In genomic region chr1:59915516-59915915, GRCh38 we compare ENCODE assay signal across 10 cellular contexts.
"Had no signal": no experiment of that assay in that cellular context is flagged by ENCODE, and none has a peak within 500 bp of the region (broad histone marks: within the 10 kb centered on the region; RNA-seq: fewer than 3 reads in every experiment).

No MANE protein-coding gene starts in this region.

- H3K4me1 ChIP-seq: pancreas, stomach, thyroid gland had no signal

- DNase-seq: activated effector memory CD4-positive, alpha-beta T cell treated with Interleukin-2 at 50 U/mL for 16 hours; amygdala; effector CD8-positive, alpha-beta T cell; naive B cell; pancreas; stomach; thyroid gland had no signal

- H3K27ac ChIP-seq: pancreas, skin epidermis, stomach, thyroid gland had no signal

- H3K4me3 ChIP-seq: pancreas, skin epidermis, stomach, thyroid gland had no signal

- ATAC-seq: activated CD4-positive, CD25-positive, alpha-beta regulatory T cell treated with anti-CD3 and anti-CD28 coated beads, Interleukin-2, amount 50 U/mL, for 24 hours; activated naive CD4-positive, alpha-beta T cell treated with anti-CD3 and anti-CD28 coated beads, Interleukin-2, amount 50 U/mL, for 72 hours; pancreas had no signal

- H3K9me3 ChIP-seq: pancreas, stomach, thyroid gland had no signal

- H3K36me3 ChIP-seq: pancreas, thyroid gland had no signal

- H3K27me3 ChIP-seq: pancreas, thyroid gland had no signal
